In genomic region chr7:84337386-84337785, GRCh38 we compare ENCODE assay signal across 19 cellular contexts.
DNase-seq lines count a peak whose midpoint lies in the region; ATAC-seq and TF ChIP-seq lines count a peak whose summit lies in the region.
"Had no signal": no experiment of that assay in that cellular context is flagged by ENCODE, and none has a peak within 500 bp of the region (broad histone marks: within the 10 kb centered on the region; RNA-seq: fewer than 3 reads in every experiment).

No MANE protein-coding gene starts in this region.

- TF ChIP-seq CTCF in astrocyte of the cerebellum (IDR thresholded peaks at IDR 0.05; ENCODE audit: low read depth, low read length, missing control alignments) (no peak), foreskin keratinocyte (conservative IDR thresholded peaks at IDR 0.05) (no peak)

- ATAC-seq in foreskin keratinocyte (peak; percentile 35), GM21381 (IDR thresholded peaks at IDR 0.05; ENCODE audit: unreplicated experiment) (no peak), GM21576 (IDR thresholded peaks at IDR 0.05; ENCODE audit: unreplicated experiment) (no peak), HG03432 (IDR thresholded peaks at IDR 0.05; ENCODE audit: unreplicated experiment) (no peak)
- ATAC-seq: activated naive CD8-positive, alpha-beta T cell treated with anti-CD3 and anti-CD28 coated beads, Interleukin-2, amount 50 U/mL, for 24 hours; K562; left colon; Right ventricle myocardium inferior had no signal

- H3K4me1 ChIP-seq in foreskin keratinocyte: peaks cover 4% of the 10 kb centered on the region
- H3K4me1 ChIP-seq: spleen, stomach had no signal

- H3K4me3 ChIP-seq in astrocyte of the cerebellum (ENCODE audit: low read depth, low read length): no peak overlapping the region
- H3K4me3 ChIP-seq: hepatocyte, K562, spleen, stomach had no signal

- no peak overlapping the region for H3K27ac ChIP-seq in foreskin keratinocyte
- H3K27ac ChIP-seq: hepatocyte, spleen, stomach had no signal

- in situ Hi-C loops in astrocyte of the cerebellum (cut with HindIII; ENCODE audit: low sequenced_read_pairs): no loop called here

- DNase-seq in AG20443 (ENCODE audit: low spot score) (peak; percentile 14), NAMALWA (ENCODE audit: low spot score) (peak; percentile 40), astrocyte of the cerebellum (ENCODE audit: low read depth) (peak; percentile 70), foreskin keratinocyte (peak; percentile 11 to 32)
- no peak for DNase-seq in activated CD8-positive, alpha-beta memory T cell treated with anti-CD3 and anti-CD28 coated beads for 24 hours
- DNase-seq: activated CD4-positive, alpha-beta T cell treated with anti-CD3 and anti-CD28 coated beads for 4 hours; activated naive CD8-positive, alpha-beta T cell treated with anti-CD3 and anti-CD28 coated beads, Interleukin-2, amount 50 U/mL, for 24 hours; effector memory CD4-positive, alpha-beta T cell; left colon; NCI-H187 treated with DMSO at 0.1 percent for 48 hours; NCI-H774; spleen; stomach had no signal

- H3K27me3 ChIP-seq in foreskin keratinocyte: no peaks in the 10 kb centered on the region
- H3K27me3 ChIP-seq: hepatocyte, spleen, stomach had no signal
